Comparison of ENCODE assay signal across 23 cellular contexts in genomic region chr20:22836877-22837276, GRCh38.
A peak's percentile ranks its signal among the peaks of the same experiment; 100 is the strongest.
DNase-seq lines count a peak whose midpoint lies in the region; ATAC-seq, FAIRE-seq and TF ChIP-seq lines count a peak whose summit lies in the region.
"Had no signal": no experiment of that assay in that cellular context is flagged by ENCODE, and none has a peak within 500 bp of the region (broad histone marks: within the 10 kb centered on the region; RNA-seq: fewer than 3 reads in every experiment).

No MANE protein-coding gene starts in this region.

- DNase-seq in A549 (ENCODE audit: low read depth in 1 of 2, low spot score in 1 of 2) (peak in 1 of 2 experiments; percentile 51), OCI-M1 (lab: John Stamatoyannopoulos, UW) (peak; percentile 60), chondrocyte (ENCODE audit: low spot score) (no peak), hepatocyte (ENCODE audit: low spot score) (peak; percentile 39), C1 segment of cervical spinal cord (lab: John Stamatoyannopoulos, UW) (no peak), GM12891 (ENCODE audit: insufficient read length, low spot score) (no peak)
- DNase-seq in stimulated activated naive CD4-positive, alpha-beta T cell treated with Interleukin-2 at 50 U/mL for 16 hours (lab: John Stamatoyannopoulos, UW): no peak
- DNase-seq: ACHN; activated CD4-positive, alpha-beta T cell treated with anti-CD3 and anti-CD28 coated beads, Interleukin-2, amount 10 ng/mL, durations not matched to agents 7 days and 5 days; activated CD8-positive, alpha-beta memory T cell treated with anti-CD3 and anti-CD28 coated beads, Interleukin-2, amount 50 U/mL, for 4 hours; activated effector memory CD4-positive, alpha-beta T cell treated with Interleukin-2 at 50 U/mL for 16 hours; amygdala; DMS153; HFFc6; KG1; mucosa of descending colon; NCI-H1092; NCI-H526; SHP77; substantia nigra had no signal

- no peak for FAIRE-seq in A549 (lab: Jason Lieb, UNC)
- FAIRE-seq in GM12891 (lab: Jason Lieb, UNC): no peak
- FAIRE-seq: frontal cortex had no signal

- ATAC-seq in A549 (0 out of 6 replicates have a peak, but pooled peaks of 1 of the 2 experiments have one; percentile 30), GM21576 (IDR thresholded peaks at IDR 0.05; ENCODE audit: unreplicated experiment) (no peak)
- ATAC-seq: mucosa of descending colon had no signal

- TF ChIP-seq RAD21 in A549 (conservative IDR thresholded peaks at IDR 0.05 in 1 of 2, IDR thresholded peaks at IDR 0.05 in 1 of 2): no peak

- CTCF ChIA-PET in A549 (lab: Yijun Ruan, JAX): interaction anchor here (0.9 to 1.7 kb wide), 5 partner anchors 13 to 214 kb away, joined by 3 to 6 read pairs (median 3); no protein-coding TSS in a partner anchor

- WGBS in A549 (ENCODE audit: missing lambda C conversion rate): 59% methylated on average over 1 of the region's 1 CpG
- WGBS in hepatocyte (ENCODE audit: low lambda C conversion rate, missing lambda C conversion rate): 85% methylated on average over 1 of the region's 1 CpG

- H3K27ac ChIP-seq in A549 (peak overlapping the region; percentile 54 to 78), hepatocyte (no peak overlapping the region)

- POLR2A ChIA-PET in A549 (lab: Yijun Ruan, JAX): no interaction called here

- TF ChIP-seq POLR2A in A549 (IDR thresholded peaks at IDR 0.05; ENCODE audit: low read length): no peak
- TF ChIP-seq POLR2A in GM12891 (IDR thresholded peaks at IDR 0.05; ENCODE audit: low read depth, low read length): no peak

- H3K27ac Mint-ChIP-seq in chondrocyte (ENCODE audit: unreplicated experiment): peak overlapping the region; percentile 66
- H3K27ac Mint-ChIP-seq: activated CD4-positive, alpha-beta T cell treated with anti-CD3 and anti-CD28 coated beads, Interleukin-2, amount 10 ng/mL, durations not matched to agents 7 days and 5 days; CD14-positive monocyte; HFFc6 had no signal

- no peaks in the 10 kb centered on the region for H3K27me3 Mint-ChIP-seq in chondrocyte (ENCODE audit: low read depth)
- H3K27me3 Mint-ChIP-seq: activated CD4-positive, alpha-beta T cell treated with anti-CD3 and anti-CD28 coated beads, Interleukin-2, amount 10 ng/mL, durations not matched to agents 7 days and 5 days had no signal

- H3K4me1 ChIP-seq in A549 (peaks cover 23% of the 10 kb centered on the region), hepatocyte (ENCODE audit: insufficient read depth) (peaks cover 17% of the 10 kb centered on the region)

- 0 out of 3 replicates have a peak overlapping the region, but pooled peaks have one; percentile 1 for H3K4me2 ChIP-seq in A549
- H3K4me2 ChIP-seq in hepatocyte: no peak overlapping the region

- no peaks in the 10 kb centered on the region for H3K27me3 ChIP-seq in hepatocyte

- no peaks in the 10 kb centered on the region for H3K9me2 ChIP-seq in hepatocyte (replicated peaks; ENCODE audit: insufficient read depth)

- H3K9me3 Mint-ChIP-seq in chondrocyte (ENCODE audit: low read depth): no peaks in the 10 kb centered on the region
- H3K9me3 Mint-ChIP-seq: activated CD4-positive, alpha-beta T cell treated with anti-CD3 and anti-CD28 coated beads, Interleukin-2, amount 10 ng/mL, durations not matched to agents 7 days and 5 days had no signal

- no peaks in the 10 kb centered on the region for H3K36me3 Mint-ChIP-seq in chondrocyte (ENCODE audit: low read depth)
- H3K36me3 Mint-ChIP-seq: CD14-positive monocyte had no signal

- no peak for TF ChIP-seq CTCF in A549 (IDR thresholded peaks at IDR 0.05)
- no peak for TF ChIP-seq CTCF in chondrocyte (IDR thresholded peaks at IDR 0.05)
- TF ChIP-seq CTCF in hepatocyte (IDR thresholded peaks at IDR 0.05; ENCODE audit: poor library complexity): no peak

- H3K79me2 ChIP-seq in hepatocyte: no peaks in the 10 kb centered on the region

- no peak for TF ChIP-seq EP300 in A549 (IDR thresholded peaks at IDR 0.05)

- no peak overlapping the region for H3K4me3 Mint-ChIP-seq in chondrocyte (ENCODE audit: unreplicated experiment)
- H3K4me3 Mint-ChIP-seq: activated CD4-positive, alpha-beta T cell treated with anti-CD3 and anti-CD28 coated beads, Interleukin-2, amount 10 ng/mL, durations not matched to agents 7 days and 5 days; CD14-positive monocyte; HFFc6 had no signal

- H3K9me3 ChIP-seq in A549 (no peaks in the 10 kb centered on the region), hepatocyte (ENCODE audit: low read depth) (no peaks in the 10 kb centered on the region)
- H3K9me3 ChIP-seq: mucosa of descending colon had no signal

- peaks cover 43% of the 10 kb centered on the region for H3K4me1 Mint-ChIP-seq in chondrocyte (ENCODE audit: low read depth)
- H3K4me1 Mint-ChIP-seq: activated CD4-positive, alpha-beta T cell treated with anti-CD3 and anti-CD28 coated beads, Interleukin-2, amount 10 ng/mL, durations not matched to agents 7 days and 5 days; CD14-positive monocyte had no signal

- H3K4me3 ChIP-seq in A549 (no peak overlapping the region), hepatocyte (no peak overlapping the region)
- H3K4me3 ChIP-seq: mucosa of descending colon had no signal

- H2AFZ ChIP-seq in hepatocyte: no peak overlapping the region

- no peaks in the 10 kb centered on the region for H4K20me1 ChIP-seq in hepatocyte (ENCODE audit: insufficient read depth, poor library complexity, severe bottlenecking)

- no peaks in the 10 kb centered on the region for H3K36me3 ChIP-seq in hepatocyte (replicated peaks; ENCODE audit: insufficient read depth, low read depth)

TF ChIP-seq in A549, 52 proteins besides CTCF, POLR2A, EP300 and RAD21 (continues in another document):
- TF ChIP-seq KDM5A (IDR thresholded peaks at IDR 0.05) (no peak), ZC3H11A (IDR thresholded peaks at IDR 0.05) (no peak), MAZ (IDR thresholded peaks at IDR 0.05; ENCODE audit: borderline replicate concordance, low read depth, low read length) (no peak), RARB (CRISPR knock-in tag; IDR thresholded peaks at IDR 0.05) (no peak), ZNF302 (CRISPR knock-in tag; IDR thresholded peaks at IDR 0.05) (no peak), NR3C1 (IDR thresholded peaks at IDR 0.05) (no peak), JUNB (IDR thresholded peaks at IDR 0.05) (no peak), NFE2L2 (conservative IDR thresholded peaks at IDR 0.05; ENCODE audit: low read length) (peak; percentile 85), PBX3 (IDR thresholded peaks at IDR 0.05) (no peak), HOXB5 (CRISPR knock-in tag; IDR thresholded peaks at IDR 0.05) (no peak), CEBPB (IDR thresholded peaks at IDR 0.05) (no peak), ESRRA (IDR thresholded peaks at IDR 0.05; ENCODE audit: borderline replicate concordance, low read length) (no peak), CBX2 (IDR thresholded peaks at IDR 0.05; ENCODE audit: borderline replicate concordance, low read depth) (no peak), CHD4 (IDR thresholded peaks at IDR 0.05; ENCODE audit: borderline replicate concordance) (no peak), NPAS2 (CRISPR knock-in tag; IDR thresholded peaks at IDR 0.05; ENCODE audit: borderline replicate concordance) (no peak), MAX (IDR thresholded peaks at IDR 0.05) (peak; percentile 46; the same call in 1 of the 2 replicates)

TF ChIP-seq in GM12891, 5 proteins besides CTCF, POLR2A, EP300 and RAD21:
- TF ChIP-seq PAX5 (IDR thresholded peaks at IDR 0.05; ENCODE audit: insufficient read depth, low read length, severe bottlenecking): no peak
- no peak for TF ChIP-seq POU2F2 (IDR thresholded peaks at IDR 0.05; ENCODE audit: low read depth, low read length)
- no peak for TF ChIP-seq POLR2AphosphoS5 (IDR thresholded peaks at IDR 0.05; ENCODE audit: low read depth, low read length)
- TF ChIP-seq SPI1 (IDR thresholded peaks at IDR 0.05; ENCODE audit: low read depth, low read length): no peak
- TF ChIP-seq TAF1 (IDR thresholded peaks at IDR 0.05; ENCODE audit: low read depth, low read length): no peak

Comparison
In these comparisons a context has a peak if more than half of its experiments do, and no peak if none do; other contexts are left out.
1. DNase-seq: peak in OCI-M1 (single experiment) and hepatocyte (single experiment); none in chondrocyte (single experiment), C1 segment of cervical spinal cord (0 of 14), stimulated activated naive CD4-positive, alpha-beta T cell treated with Interleukin-2 at 50 U/mL for 16 hours (single experiment) and GM12891 (single experiment).